In the genomic region with DNA sequence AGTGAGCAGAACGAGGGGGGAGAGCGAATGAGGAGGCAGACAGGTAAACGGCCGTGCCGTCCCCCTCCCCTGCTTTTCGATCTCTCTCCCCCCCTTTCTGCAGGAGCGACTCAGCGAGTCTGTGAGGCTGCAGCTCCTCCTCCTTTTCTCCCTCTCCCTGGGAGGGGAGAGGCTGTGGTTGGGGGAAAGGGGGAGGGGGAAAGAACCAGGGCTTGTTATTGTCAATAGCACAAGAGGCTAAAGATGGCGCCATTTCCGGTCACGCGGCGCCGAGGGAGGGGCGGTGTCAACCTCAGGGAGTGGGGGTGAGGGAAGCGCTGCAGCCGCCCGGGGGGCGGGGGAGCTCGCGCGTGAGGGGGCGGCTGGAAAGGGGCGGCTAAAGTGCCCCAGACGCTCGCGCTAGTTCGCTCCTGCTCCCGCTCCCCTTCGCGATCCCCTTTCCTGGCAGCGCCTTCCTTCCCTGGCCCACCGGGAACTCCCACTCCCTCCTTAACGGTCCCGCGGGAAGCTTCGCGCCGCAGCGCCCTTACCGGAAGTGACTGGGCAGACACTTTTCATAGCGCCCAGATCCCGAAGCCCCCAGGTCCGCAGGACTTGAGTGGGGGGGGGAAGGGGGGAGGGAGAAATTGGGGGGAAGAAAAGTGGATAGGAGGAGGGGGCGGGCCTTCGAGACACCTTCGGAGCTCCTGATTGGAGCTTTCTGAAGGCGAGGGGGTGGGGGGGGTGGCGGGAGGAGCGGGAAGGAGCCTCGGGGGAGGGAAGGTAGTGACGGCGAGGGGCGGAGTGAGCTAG, we compare ENCODE assay signal across 8 cellular contexts.
DNase-seq lines count a peak whose midpoint lies in the region; ATAC-seq lines count a peak whose summit lies in the region.

A gene (minus strand): TSS at position 121 of the 792 bp plus-strand sequence. CDS start 324 bp downstream, outside the sequence.

- DNase-seq in AG08396 (ENCODE audit: low spot score) (peak; percentile 78), NCI-H345 treated with DMSO at 0.1 percent for 48 hours (lab: John Stamatoyannopoulos, UW; ENCODE audit: unreplicated experiment) (peak; percentile 40), iris pigment epithelial cell (ENCODE audit: low read depth) (peak; percentile 96)
- DNase-seq in activated CD4-positive, CD25-positive, alpha-beta regulatory T cell treated with anti-CD3 and anti-CD28 coated beads, Interleukin-2, amount 50 U/mL, for 16 hours (ENCODE audit: low read depth, low spot score): peak; percentile 87
- DNase-seq in central memory CD4-positive, alpha-beta T cell: peak; percentile 91
- peak; percentile 76 to 81 for DNase-seq in stimulated activated CD4-positive, alpha-beta T cell treated with anti-CD3 and anti-CD28 coated beads, Interleukin-12 subunit alpha, Interleukin-12 subunit beta, amount 100 ng/mL, for 24 hours (ENCODE audit: low read depth in 2 of 2)

- ATAC-seq in GM19023 (IDR thresholded peaks at IDR 0.05; ENCODE audit: unreplicated experiment): peak; percentile 87
- peak; percentile 88 for ATAC-seq in HG03280 (IDR thresholded peaks at IDR 0.05; ENCODE audit: unreplicated experiment)

Comparison
In these comparisons a context has a peak if more than half of its experiments do, and no peak if none do; other contexts are left out.
1. Peak in every context shown above with its lines: DNase-seq and ATAC-seq.
2. DNase-seq: peak in every context shown above with its lines; median percentile 96 in iris pigment epithelial cell; 91 in central memory CD4-positive, alpha-beta T cell; 87 in activated CD4-positive, CD25-positive, alpha-beta regulatory T cell treated with anti-CD3 and anti-CD28 coated beads, Interleukin-2, amount 50 U/mL, for 16 hours; 78 in stimulated activated CD4-positive, alpha-beta T cell treated with anti-CD3 and anti-CD28 coated beads, Interleukin-12 subunit alpha, Interleukin-12 subunit beta, amount 100 ng/mL, for 24 hours; 78 in AG08396; 40 in NCI-H345 treated with DMSO at 0.1 percent for 48 hours.